13 cellular contexts compared by ENCODE assay signal in genomic region chr16:1362807-1363206, GRCh38.
"Had no signal": no experiment of that assay in that cellular context is flagged by ENCODE, and none has a peak within 500 bp of the region (broad histone marks: within the 10 kb centered on the region; RNA-seq: fewer than 3 reads in every experiment).

No MANE protein-coding gene starts in this region.

- H3K4me1 Mint-ChIP-seq: neural crest cell had no signal

- H3K4me3 Mint-ChIP-seq: activated CD4-positive, alpha-beta T cell treated with anti-CD3 and anti-CD28 coated beads, Interleukin-2, amount 10 ng/mL, durations not matched to agents 7 days and 5 days; activated CD8-positive, alpha-beta T cell treated with anti-CD3 and anti-CD28 coated beads, Interleukin-2, amount 10 ng/mL, durations not matched to agents 7 days and 5 days; activated naive CD4-positive, alpha-beta T cell treated with anti-CD3 and anti-CD28 coated beads, Interleukin-2, amount 10 ng/mL, durations not matched to agents 7 days and 5 days; activated naive CD8-positive, alpha-beta T cell treated with anti-CD3 and anti-CD28 coated beads, Interleukin-2, amount 50 U/mL, for 24 hours; activated T-cell treated with anti-CD3 and anti-CD28 coated beads, Interleukin-2, amount 50 U/mL, for 4 hours; central memory CD8-positive, alpha-beta T cell; memory B cell; stimulated activated naive CD8-positive, alpha-beta T cell treated with anti-CD3 and anti-CD28 coated beads, Interleukin-15, amount 100 ng/mL, for 72 hours had no signal

- H3K9me3 Mint-ChIP-seq: activated CD4-positive, alpha-beta T cell treated with anti-CD3 and anti-CD28 coated beads, Interleukin-2, amount 10 ng/mL, durations not matched to agents 7 days and 5 days; activated naive CD4-positive, alpha-beta T cell treated with anti-CD3 and anti-CD28 coated beads, Interleukin-2, amount 10 ng/mL, durations not matched to agents 7 days and 5 days; activated naive CD8-positive, alpha-beta T cell treated with anti-CD3 and anti-CD28 coated beads, Interleukin-2, amount 50 U/mL, for 24 hours; activated T-cell treated with anti-CD3 and anti-CD28 coated beads, Interleukin-2, amount 50 U/mL, for 4 hours; central memory CD8-positive, alpha-beta T cell; memory B cell; naive B cell; neural crest cell; stimulated activated naive CD8-positive, alpha-beta T cell treated with anti-CD3 and anti-CD28 coated beads, Interleukin-15, amount 100 ng/mL, for 72 hours had no signal

- H3K27me3 Mint-ChIP-seq: activated CD4-positive, alpha-beta T cell treated with anti-CD3 and anti-CD28 coated beads, Interleukin-2, amount 10 ng/mL, durations not matched to agents 7 days and 5 days; activated naive CD4-positive, alpha-beta T cell treated with anti-CD3 and anti-CD28 coated beads, Interleukin-2, amount 10 ng/mL, durations not matched to agents 7 days and 5 days; activated naive CD8-positive, alpha-beta T cell treated with anti-CD3 and anti-CD28 coated beads, Interleukin-2, amount 50 U/mL, for 24 hours; central memory CD8-positive, alpha-beta T cell; memory B cell; naive B cell; stimulated activated naive CD8-positive, alpha-beta T cell treated with anti-CD3 and anti-CD28 coated beads, Interleukin-15, amount 100 ng/mL, for 72 hours had no signal

- DNase-seq: aorta, brain microvascular endothelial cell, kidney glomerular epithelial cell had no signal

- H3K36me3 Mint-ChIP-seq: naive B cell had no signal

- H3K27ac Mint-ChIP-seq: activated CD4-positive, alpha-beta T cell treated with anti-CD3 and anti-CD28 coated beads, Interleukin-2, amount 10 ng/mL, durations not matched to agents 7 days and 5 days; activated CD8-positive, alpha-beta T cell treated with anti-CD3 and anti-CD28 coated beads, Interleukin-2, amount 10 ng/mL, durations not matched to agents 7 days and 5 days; activated naive CD4-positive, alpha-beta T cell treated with anti-CD3 and anti-CD28 coated beads, Interleukin-2, amount 10 ng/mL, durations not matched to agents 7 days and 5 days; memory B cell had no signal
